In the genomic region with DNA sequence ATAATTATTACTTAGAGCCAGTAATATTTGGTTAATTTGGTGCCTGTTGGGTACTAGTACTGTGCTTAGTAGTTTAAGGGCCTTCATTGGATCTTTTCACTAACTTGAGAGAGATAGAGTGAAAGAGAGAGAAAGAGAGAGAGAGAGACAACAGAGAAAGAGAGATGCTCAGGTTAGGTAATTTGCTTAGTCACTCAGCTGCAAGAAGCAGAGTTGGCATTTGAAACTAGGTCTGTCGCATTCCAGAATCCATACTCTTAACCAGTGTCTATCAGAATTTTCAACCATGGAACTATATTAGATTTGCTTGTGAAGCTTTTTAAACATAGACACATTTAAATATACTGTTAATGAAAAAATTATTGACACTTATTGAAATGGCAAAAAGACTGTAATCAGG, we compare ENCODE assay signal across 16 cellular contexts. TPM values are rescaled to one million over a fixed set of nuclear protein-coding genes. Genes with fewer than 3 reads are reported as not detected.
DNase-seq lines count a peak whose midpoint lies in the region; ATAC-seq, FAIRE-seq and TF ChIP-seq lines count a peak whose summit lies in the region.
"Had no signal": no experiment of that assay in that cellular context is flagged by ENCODE, and none has a peak within 500 bp of the region (broad histone marks: within the 10 kb centered on the region; RNA-seq: fewer than 3 reads in every experiment).

No MANE protein-coding gene starts in this region.

- H4K8ac ChIP-seq in trophoblast cell (ENCODE audit: low read depth, low read length) = no peak overlapping the region

- H3K36me3 ChIP-seq in GM23338 (ENCODE audit: insufficient read depth) (no peaks in the 10 kb centered on the region), RWPE2 (ENCODE audit: low read depth) (no peaks in the 10 kb centered on the region), endothelial cell of umbilical vein (ENCODE audit: control insufficient read depth in 2 of 2, extremely low read depth in 1 of 2, insufficient read depth in 2 of 2, low read length in 2 of 2) (no peaks in the 10 kb centered on the region), trophoblast cell (ENCODE audit: control insufficient read depth in 1 of 2, insufficient read depth in 2 of 2, low read length in 2 of 2) (no peaks in the 10 kb centered on the region)
- H3K36me3 ChIP-seq: HAP-1 had no signal

- no peak overlapping the region for H3K14ac ChIP-seq in trophoblast cell (ENCODE audit: low read length)

- H4K20me1 ChIP-seq in GM23338 (replicated peaks; ENCODE audit: insufficient read depth) (no peaks in the 10 kb centered on the region), endothelial cell of umbilical vein (replicated peaks; ENCODE audit: control insufficient read depth, extremely low read depth, insufficient read depth, low read length) (no peaks in the 10 kb centered on the region)

- H3K79me1 ChIP-seq in trophoblast cell (ENCODE audit: low read length) = peaks cover 2% of the 10 kb centered on the region

- ATAC-seq in GM23338 = no peak
- ATAC-seq in RWPE2 (ENCODE audit: low read depth) = peak; percentile 49; the same call in 2 of the 3 replicates
- no peak for ATAC-seq in naive thymus-derived CD8-positive, alpha-beta T cell

- no peak overlapping the region for H3K9ac ChIP-seq in endothelial cell of umbilical vein (replicated peaks; ENCODE audit: extremely low read depth, insufficient read depth, low read length)
- H3K9ac ChIP-seq in trophoblast cell (ENCODE audit: low read length) = no peak overlapping the region
- H3K9ac ChIP-seq: parathyroid adenoma had no signal

- WGBS in trophoblast cell (ENCODE audit: extremely low coverage, insufficient coverage, insufficient read length) = no CpG with 5 or more reads among the region's 1 CpG

- H3K4me1 ChIP-seq in GM23338 (ENCODE audit: insufficient read depth) (peaks cover 19% of the 10 kb centered on the region), RWPE2 (ENCODE audit: insufficient read depth, poor library complexity, severe bottlenecking) (peaks cover 6% of the 10 kb centered on the region), endothelial cell of umbilical vein (ENCODE audit: control insufficient read depth, extremely low read depth, insufficient read depth, low read length) (peaks cover 47% of the 10 kb centered on the region), trophoblast cell (ENCODE audit: control insufficient read depth in 1 of 2, insufficient read depth in 2 of 2, low read length in 2 of 2) (peaks cover 4 to 5% of the 10 kb centered on the region in 2 experiments)
- H3K4me1 ChIP-seq: HAP-1 had no signal

- H3K9me3 ChIP-seq in RWPE2 (ENCODE audit: severe bottlenecking) (no peaks in the 10 kb centered on the region), endothelial cell of umbilical vein (replicated peaks; ENCODE audit: control insufficient read depth, insufficient read depth, low read length) (no peaks in the 10 kb centered on the region), trophoblast cell (ENCODE audit: insufficient read depth, low read depth, low read length) (no peaks in the 10 kb centered on the region)
- H3K9me3 ChIP-seq: HAP-1, spleen had no signal

- H3F3A ChIP-seq in GM23338 (replicated peaks; ENCODE audit: low read depth) = no peaks in the 10 kb centered on the region

- H3K79me2 ChIP-seq in GM23338 (replicated peaks; ENCODE audit: insufficient read depth) (no peaks in the 10 kb centered on the region), endothelial cell of umbilical vein (ENCODE audit: control insufficient read depth, insufficient read depth, low read length) (no peaks in the 10 kb centered on the region), trophoblast cell (ENCODE audit: control insufficient read depth, insufficient read depth, low read length, poor library complexity) (no peaks in the 10 kb centered on the region)

- H2BK5ac ChIP-seq in trophoblast cell (ENCODE audit: low read depth, low read length, poor library complexity) = no peak overlapping the region

- H3K9me3 Mint-ChIP-seq in GM23338 = no peaks in the 10 kb centered on the region; the same call in 2 of the 3 replicates
- peaks cover 0 to 4% (median 0%) of the 10 kb centered on the region in 9 donors for H3K9me3 Mint-ChIP-seq in naive thymus-derived CD8-positive, alpha-beta T cell

- TF ChIP-seq CTCF in GM23338 (conservative IDR thresholded peaks at IDR 0.05; ENCODE audit: low read depth in 2 of 2) (no peak), RWPE2 (IDR thresholded peaks at IDR 0.05; ENCODE audit: poor library complexity, severe bottlenecking) (no peak), endothelial cell of umbilical vein (IDR thresholded peaks at IDR 0.05; ENCODE audit: extremely low read depth in 1 of 2, insufficient read depth in 1 of 2, low read depth in 1 of 2, low read length in 2 of 2) (no peak)

- no peaks in the 10 kb centered on the region for H3K9me1 ChIP-seq in endothelial cell of umbilical vein (replicated peaks; ENCODE audit: control insufficient read depth, extremely low read depth, insufficient read depth, low read length)

- no peak overlapping the region for H4K91ac ChIP-seq in trophoblast cell (ENCODE audit: low read depth, low read length)

- H3K4me3 ChIP-seq in GM23338 (no peak overlapping the region), RWPE2 (ENCODE audit: severe bottlenecking) (no peak overlapping the region), endothelial cell of umbilical vein (replicated peaks in 1 of 3; ENCODE audit: insufficient read depth in 1 of 3, low read depth in 1 of 3, low read length in 3 of 3) (no peak overlapping the region), trophoblast cell (ENCODE audit: low read depth, low read length) (no peak overlapping the region)
- H3K4me3 ChIP-seq: HAP-1, spleen had no signal

- 0 out of 2 replicates have a peak, but pooled peaks cover 4% of the 10 kb centered on the region for H3K9me2 ChIP-seq in GM23338 (ENCODE audit: insufficient read depth)

- dilution Hi-C loops in endothelial cell of umbilical vein (cut with MboI; ENCODE audit: extremely low pct_ligation_motif_present, low sequenced_read_pairs) = no loop called here

- CTCF ChIA-PET in endothelial cell of umbilical vein (lab: Charles Lee) = interaction anchor here (1.0 to 1.9 kb wide), 3 partner anchors 12 to 121 kb away, joined by 3 to 9 read pairs (median 3); no protein-coding TSS in a partner anchor

- FAIRE-seq in endothelial cell of umbilical vein (lab: Jason Lieb, UNC) = no peak
- FAIRE-seq: endometrium had no signal

- TF ChIP-seq POLR2A in endothelial cell of umbilical vein (IDR thresholded peaks at IDR 0.05; ENCODE audit: low read depth, low read length) = no peak

- no peak overlapping the region for H2AK5ac ChIP-seq in trophoblast cell (ENCODE audit: low read length)

- no peaks in the 10 kb centered on the region for H3K36me3 Mint-ChIP-seq in GM23338 (ENCODE audit: low read depth)
- no peaks in the 10 kb centered on the region for H3K36me3 Mint-ChIP-seq in naive thymus-derived CD8-positive, alpha-beta T cell

- no peaks in the 10 kb centered on the region for H3K27me3 ChIP-seq in GM23338 (ENCODE audit: insufficient read depth)
- H3K27me3 ChIP-seq in RWPE2 (ENCODE audit: insufficient read depth, poor library complexity, severe bottlenecking) = no peaks in the 10 kb centered on the region
- no peaks in the 10 kb centered on the region for H3K27me3 ChIP-seq in endothelial cell of umbilical vein (ENCODE audit: control insufficient read depth in 2 of 2, insufficient read depth in 2 of 2, low read length in 2 of 2)
- no peaks in the 10 kb centered on the region for H3K27me3 ChIP-seq in trophoblast cell (ENCODE audit: insufficient read depth, low read length)
- H3K27me3 ChIP-seq: spleen had no signal

- H3K27ac Mint-ChIP-seq in GM23338 = peak overlapping the region; percentile 37; the same call in 1 of the 2 replicates
- H3K27ac Mint-ChIP-seq in naive thymus-derived CD8-positive, alpha-beta T cell = no peak overlapping the region

- H3K18ac ChIP-seq in trophoblast cell (ENCODE audit: low read length) = no peak overlapping the region

- H4K12ac ChIP-seq in trophoblast cell (ENCODE audit: low read depth, low read length) = no peak overlapping the region

- no peak for DNase-seq in GM23338 (ENCODE audit: low spot score)
- no peak for DNase-seq in RWPE2 (ENCODE audit: low spot score)
- DNase-seq in endothelial cell of umbilical vein (ENCODE audit: low read depth, low spot score) = no peak
- peak; percentile 9 to 75 for DNase-seq in trophoblast cell
- no peak for DNase-seq in activated T-cell treated with anti-CD3 and anti-CD28 coated beads for 4 hours
- DNase-seq in naive thymus-derived CD8-positive, alpha-beta T cell = no peak
- no peak for DNase-seq in activated gamma-delta T cell treated with Interleukin-2 at 50 U/mL for 16 hours
- no peak for DNase-seq in G401 (ENCODE audit: low spot score)
- DNase-seq: activated CD4-positive, CD25-positive, alpha-beta regulatory T cell treated with anti-CD3 and anti-CD28 coated beads, Interleukin-2, amount 50 U/mL, for 72 hours; GDM1; NCI-H187; NCI-H524; spleen had no signal

- no TSS peak for BruUV-seq in endothelial cell of umbilical vein (replicated peaks; lab: Mats Ljungman, UMichigan)

- no peak overlapping the region for H2BK120ac ChIP-seq in trophoblast cell (ENCODE audit: insufficient read depth, low read length, poor library complexity)

- H3K23ac ChIP-seq in trophoblast cell (ENCODE audit: low read length) = no peak overlapping the region

- no peak overlapping the region for H3K4ac ChIP-seq in trophoblast cell (ENCODE audit: low read depth, low read length)

- no peaks in the 10 kb centered on the region for H3K27me3 Mint-ChIP-seq in GM23338 (ENCODE audit: insufficient read depth, low read depth, poor library complexity)
- peaks cover 0 to 1% (median 0%) of the 10 kb centered on the region in 5 donors for H3K27me3 Mint-ChIP-seq in naive thymus-derived CD8-positive, alpha-beta T cell

- H3K4me2 ChIP-seq in GM23338 = no peak overlapping the region
- no peak overlapping the region for H3K4me2 ChIP-seq in endothelial cell of umbilical vein (ENCODE audit: insufficient read depth, low read length)
- H3K4me2 ChIP-seq in trophoblast cell (ENCODE audit: low read length) = no peak overlapping the region

- no peak overlapping the region for H3K27ac ChIP-seq in GM23338 (ENCODE audit: low read depth)
- H3K27ac ChIP-seq in RWPE2 (ENCODE audit: poor library complexity, severe bottlenecking) = peak overlapping the region; percentile 5
- H3K27ac ChIP-seq in endothelial cell of umbilical vein (ENCODE audit: insufficient read depth, low read depth, low read length) = peak overlapping the region; percentile 58
- no peak overlapping the region for H3K27ac ChIP-seq in trophoblast cell (ENCODE audit: low read depth, low read length)
- H3K27ac ChIP-seq: parathyroid adenoma, spleen had no signal

- H2BK12ac ChIP-seq in trophoblast cell (ENCODE audit: low read length) = no peak overlapping the region

- H2AFZ ChIP-seq in GM23338 = no peak overlapping the region
- no peak overlapping the region for H2AFZ ChIP-seq in endothelial cell of umbilical vein (ENCODE audit: low read depth, low read length)
- H2AFZ ChIP-seq in trophoblast cell (ENCODE audit: insufficient read depth, low read length, poor library complexity) = no peak overlapping the region
- H2AFZ ChIP-seq: parathyroid adenoma had no signal

- POLR2A ChIA-PET in endothelial cell of umbilical vein (lab: Charles Lee) = no interaction called here
- POLR2A ChIA-PET in naive thymus-derived CD8-positive, alpha-beta T cell (lab: Charles Lee) = no interaction called here

- intact Hi-C loops in endothelial cell of umbilical vein (cut with micrococcal nuclease) = loop anchor here (1.0 kb wide), 1 partner anchor 52 kb away; no protein-coding TSS in a partner anchor

- H3K4me3 Mint-ChIP-seq in GM23338 = no peak overlapping the region
- H3K4me3 Mint-ChIP-seq in naive thymus-derived CD8-positive, alpha-beta T cell = no peak overlapping the region

- peaks cover 31% of the 10 kb centered on the region for H3K4me1 Mint-ChIP-seq in GM23338
- H3K4me1 Mint-ChIP-seq in naive thymus-derived CD8-positive, alpha-beta T cell = peaks cover 0 to 7% (median 0%) of the 10 kb centered on the region in 4 donors

- in situ Hi-C loops in G401 (cut with HindIII; ENCODE audit: low sequenced_read_pairs) = no loop called here

RNA-seq across cellular contexts. Expression of a gene that starts 31.1 kb away (rescaled TPM):
- 14.6 and 15.4 TPM in 2 replicates for total RNA-seq in GM23338 (2014; rRNA removed; shearing (Covaris generic))
- 9.5 and 10.0 TPM in 2 replicates for polyA plus RNA-seq in GM23338 (2016; fragmentation: Nextera tagmentation; extraction: Ambion mirVana)
- total RNA-seq in endothelial cell of umbilical vein = 28.5 and 29.7 TPM in 2 replicates
- polyA plus RNA-seq in endothelial cell of umbilical vein = 13.0 and 13.2 TPM in 2 replicates
- 9.4 and 10.6 TPM in 2 replicates for polyA plus RNA-seq in endothelial cell of umbilical vein (2011; cell fraction: cytosol; rRNA removed)
- polyA plus RNA-seq in endothelial cell of umbilical vein (2011; cell fraction: nucleus; rRNA removed) = 15.6 and 16.4 TPM in 2 replicates
- 11.9 and 14.6 TPM in 2 replicates for polyA plus RNA-seq in endothelial cell of umbilical vein (2012)
- polyA minus RNA-seq in endothelial cell of umbilical vein = 14.3 and 15.4 TPM in 2 replicates
- 1.9 TPM for polyA minus RNA-seq in endothelial cell of umbilical vein (2011; cell fraction: cytosol; rRNA and poly(A)+ RNA removed)
- polyA minus RNA-seq in endothelial cell of umbilical vein (2011; cell fraction: nucleus; rRNA and poly(A)+ RNA removed) = 8.7 and 9.4 TPM in 2 replicates
- polyA plus RNA-seq in trophoblast cell (2013) = 5.8 and 6.6 TPM in 2 replicates
- total RNA-seq in naive thymus-derived CD8-positive, alpha-beta T cell = 10 to 100 TPM; 14.5 to 16.1 TPM
- polyA plus RNA-seq in naive thymus-derived CD8-positive, alpha-beta T cell = 1 to 10 TPM; 2.4 to 3.8 (median 2.9) TPM
- 12.0 and 16.2 TPM in 2 replicates for total RNA-seq in G401 (2014; rRNA removed; shearing (Covaris generic))

Comparison
In these comparisons a context has a peak if more than half of its experiments do, and no peak if none do; other contexts are left out.
1. DNase-seq: peak in trophoblast cell (2 of 2); none in GM23338 (single experiment), RWPE2 (single experiment), endothelial cell of umbilical vein (single experiment), activated T-cell treated with anti-CD3 and anti-CD28 coated beads for 4 hours (single experiment), naive thymus-derived CD8-positive, alpha-beta T cell (0 of 10), activated gamma-delta T cell treated with Interleukin-2 at 50 U/mL for 16 hours (single experiment) and G401 (single experiment).
2. H3K27ac ChIP-seq: peak in RWPE2 (single experiment) and endothelial cell of umbilical vein (single experiment); none in GM23338 (single experiment) and trophoblast cell (single experiment).